8 cellular contexts compared by ENCODE assay signal in genomic region chr3:184135149-184135910, GRCh38. TPM values are rescaled to one million over a fixed set of nuclear protein-coding genes. Genes with fewer than 3 reads are reported as not detected.
DNase-seq lines count a peak whose midpoint lies in the region; ATAC-seq and TF ChIP-seq lines count a peak whose summit lies in the region.

EIF2B5 (plus strand) TSS chr3:184135358; CDS start chr3:184135386, 28 bp downstream.

- H3K9ac ChIP-seq in SK-N-MC (ENCODE audit: insufficient read length): peak within 1 kb of the TSS; percentile 90

- H3K36me3 ChIP-seq in SK-N-MC (ENCODE audit: insufficient read depth, low read length) (peaks cover 27% of the 10 kb centered on the region), thoracic aorta (peaks cover 10% of the 10 kb centered on the region)

- H3K36me3 Mint-ChIP-seq in HFFc6 (ENCODE audit: low read depth): peaks cover 14% of the 10 kb centered on the region

- peak within 1 kb of the TSS; percentile 99 for H3K4me3 Mint-ChIP-seq in HFFc6

- DNase-seq in HFFc6 (peak; percentile 91), NB4 (ENCODE audit: low read depth) (peak; percentile 95), SK-N-MC (ENCODE audit: low read depth, low spot score) (peak; percentile 93), globus pallidus (ENCODE audit: low spot score) (peak; percentile 95), omental fat pad (ENCODE audit: low spot score) (no peak), thoracic aorta (ENCODE audit: low spot score) (peak; percentile 79)
- DNase-seq in activated naive CD4-positive, alpha-beta T cell treated with anti-CD3 and anti-CD28 coated beads, Interleukin-2, amount 50 U/mL, for 16 hours: peak; percentile 86

- TF ChIP-seq POLR2A in NB4 (IDR thresholded peaks at IDR 0.05; ENCODE audit: extremely low read depth, insufficient read length): peak; percentile 82

- H3K4me3 ChIP-seq in GM08714 (ENCODE audit: low read length) (peak within 1 kb of the TSS; percentile 95), NB4 (ENCODE audit: low read depth, low read length) (peak within 1 kb of the TSS; percentile 100), SK-N-MC (peak within 1 kb of the TSS; percentile 88), thoracic aorta (peak within 1 kb of the TSS; percentile 83)

- H3K4me1 ChIP-seq in thoracic aorta (ENCODE audit: control insufficient read depth in 1 of 2, low read depth in 2 of 2): peaks cover 13 to 14% of the 10 kb centered on the region in 2 donors

- H3K27ac ChIP-seq in SK-N-MC: peak within 1 kb of the TSS; percentile 84
- H3K27ac ChIP-seq in thoracic aorta: peak within 1 kb of the TSS; percentile 87 to 90

- no peaks in the 10 kb centered on the region for H3K9me3 Mint-ChIP-seq in HFFc6

- H3K9me3 ChIP-seq in SK-N-MC (ENCODE audit: low read depth, low read length): no peaks in the 10 kb centered on the region
- no peaks in the 10 kb centered on the region for H3K9me3 ChIP-seq in thoracic aorta

- H3K27me3 Mint-ChIP-seq in HFFc6 (ENCODE audit: insufficient read depth): no peaks in the 10 kb centered on the region

- peak; percentile 88 for ATAC-seq in omental fat pad (ENCODE audit: low FRiP score)
- ATAC-seq in thoracic aorta (ENCODE audit: insufficient number of reproducible peaks, low FRiP score, low read depth): peak; percentile 89

- TF ChIP-seq CTCF in HFFc6 (IDR thresholded peaks at IDR 0.05) (peak; percentile 71), NB4 (IDR thresholded peaks at IDR 0.05; ENCODE audit: low read depth, low read length) (peak; percentile 8), omental fat pad (IDR thresholded peaks at IDR 0.05) (no peak), thoracic aorta (IDR thresholded peaks at IDR 0.05) (peak; percentile 40)

- H3K4me1 Mint-ChIP-seq in HFFc6 (ENCODE audit: low read depth): peaks cover 36% of the 10 kb centered on the region

- H3K27me3 ChIP-seq in thoracic aorta (replicated peaks; ENCODE audit: insufficient read depth): no peaks in the 10 kb centered on the region

- H3K27ac Mint-ChIP-seq in HFFc6: peak within 1 kb of the TSS; percentile 96

RNA-seq across cellular contexts. Expression of gene EIF2B5, which starts in this region (rescaled TPM):
- 10 to 100 TPM; 27.5 to 33.1 (median 31.4) TPM for total RNA-seq in HFFc6 (2021; fragmentation: NEBNext Ultra II Directional; extraction: Animal tissue kit (Norgen Biotek cat#: 25700))
- 10 to 100 TPM; 28.5 to 50.3 (median 38.7) TPM for total RNA-seq in omental fat pad
- total RNA-seq in thoracic aorta: 10 to 100 TPM; 38.7 to 39.7 TPM

Comparison
In these comparisons a context has a peak if more than half of its experiments do, and no peak if none do; other contexts are left out.
1. CTCF ChIP-seq: peak in HFFc6 (single experiment), NB4 (single experiment) and thoracic aorta (single experiment); none in omental fat pad (0 of 3).
2. Peak in every context shown above with its lines, with median percentiles within 50 percentile points of each other: H3K4me3 ChIP-seq.